Comparison of ENCODE assay signal across 8 cellular contexts in the genomic region with DNA sequence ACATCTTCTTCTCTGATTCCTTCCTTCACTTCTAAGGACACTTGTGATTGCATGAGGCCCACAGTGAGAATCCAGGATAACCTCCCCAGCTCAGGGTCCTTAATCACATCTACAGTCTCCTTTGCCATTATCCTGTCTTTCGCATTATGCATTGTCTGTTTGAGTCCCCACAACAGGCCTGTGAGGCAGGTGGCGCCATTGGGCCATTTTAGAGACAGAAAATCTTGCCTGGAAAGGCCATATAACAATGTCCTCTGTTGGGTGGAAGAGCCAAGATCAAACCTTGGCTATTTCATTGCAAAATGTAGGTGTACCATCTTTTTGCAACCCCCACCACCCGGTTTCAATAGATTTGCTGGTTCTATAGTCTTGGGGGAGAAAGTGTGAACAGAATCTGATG. TPM values are rescaled to one million over a fixed set of nuclear protein-coding genes. Genes with fewer than 3 reads are reported as not detected.
A peak's percentile ranks its signal among the peaks of the same experiment; 100 is the strongest.
DNase-seq lines count a peak whose midpoint lies in the region; ATAC-seq and TF ChIP-seq lines count a peak whose summit lies in the region.

No MANE protein-coding gene starts in this region.

- H3K23ac ChIP-seq in trophoblast cell (ENCODE audit: low read length): no peak overlapping the region

- peak; percentile 81 for ATAC-seq in HG02884 (IDR thresholded peaks at IDR 0.05; ENCODE audit: unreplicated experiment)

- WGBS in trophoblast cell (ENCODE audit: extremely low coverage, insufficient coverage, insufficient read length): no CpG with 5 or more reads among the region's 3 CpGs

- H3K4ac ChIP-seq in trophoblast cell (ENCODE audit: low read depth, low read length): no peak overlapping the region

- no peak overlapping the region for H3K18ac ChIP-seq in trophoblast cell (ENCODE audit: low read length)

- H4K12ac ChIP-seq in trophoblast cell (ENCODE audit: low read depth, low read length): no peak overlapping the region

- H3K4me1 Mint-ChIP-seq in activated T-helper 1 cell treated with anti-CD3 and anti-CD28 coated beads, Interleukin-12 subunit alpha, Interleukin-12 subunit beta, Interleukin-2, Interleukin-4 antibody, amounts not matched to agents 30 ng/mL and 10 ng/mL and 1 ng/mL, durations not matched to agents 14 hours and 24 hours and 36 hours (ENCODE audit: low read depth): no peaks in the 10 kb centered on the region

- no peaks in the 10 kb centered on the region for H3K36me3 Mint-ChIP-seq in activated T-helper 1 cell treated with anti-CD3 and anti-CD28 coated beads, Interleukin-12 subunit alpha, Interleukin-12 subunit beta, Interleukin-2, Interleukin-4 antibody, amounts not matched to agents 30 ng/mL and 10 ng/mL and 1 ng/mL, durations not matched to agents 14 hours and 24 hours and 36 hours (ENCODE audit: low read depth)

- no peak overlapping the region for H2BK120ac ChIP-seq in trophoblast cell (ENCODE audit: insufficient read depth, low read length, poor library complexity)

- intact Hi-C loops in activated T-helper 1 cell treated with anti-CD3 and anti-CD28 coated beads, Interleukin-12 subunit alpha, Interleukin-12 subunit beta, Interleukin-2, Interleukin-4 antibody, amounts not matched to agents 30 ng/mL and 10 ng/mL and 1 ng/mL, durations not matched to agents 14 hours and 24 hours and 36 hours (cut with micrococcal nuclease): loop anchor here (1.0 kb wide), 2 partner anchors 11 to 195 kb away; no protein-coding TSS in a partner anchor
- intact Hi-C loops in uterus (cut with DNase I; ENCODE audit: low total_unique reads): no loop called here

- no peak overlapping the region for H3K14ac ChIP-seq in trophoblast cell (ENCODE audit: low read length)

- peaks cover 13% of the 10 kb centered on the region for H3K27me3 Mint-ChIP-seq in activated T-helper 1 cell treated with anti-CD3 and anti-CD28 coated beads, Interleukin-12 subunit alpha, Interleukin-12 subunit beta, Interleukin-2, Interleukin-4 antibody, amounts not matched to agents 30 ng/mL and 10 ng/mL and 1 ng/mL, durations not matched to agents 14 hours and 24 hours and 36 hours (ENCODE audit: insufficient read depth)

- H4K91ac ChIP-seq in trophoblast cell (ENCODE audit: low read depth, low read length): no peak overlapping the region

- H4K20me1 ChIP-seq in OCI-LY3 (ENCODE audit: insufficient read depth, low read length): no peaks in the 10 kb centered on the region

- no peak for TF ChIP-seq POLR2A in uterus (IDR thresholded peaks at IDR 0.05)

- peak; percentile 83 for TF ChIP-seq CTCF in OCI-LY3 (IDR thresholded peaks at IDR 0.05; ENCODE audit: low read depth, low read length)
- peak; percentile 78 for TF ChIP-seq CTCF in foreskin fibroblast (IDR thresholded peaks at IDR 0.05; ENCODE audit: low read depth, low read length)
- TF ChIP-seq CTCF in uterus (IDR thresholded peaks at IDR 0.05): peak; percentile 49 to 64 (median 62)

- H3K27ac ChIP-seq in OCI-LY3 (ENCODE audit: low read length): no peak overlapping the region
- H3K27ac ChIP-seq in trophoblast cell (ENCODE audit: low read depth, low read length): no peak overlapping the region
- H3K27ac ChIP-seq in uterus: no peak overlapping the region

- no peak overlapping the region for H4K8ac ChIP-seq in trophoblast cell (ENCODE audit: low read depth, low read length)

- H3K4me3 ChIP-seq in OCI-LY3 (ENCODE audit: low read length) (no peak overlapping the region), foreskin fibroblast (ENCODE audit: low read depth in 1 of 2, low read length in 2 of 2) (no peak overlapping the region), trophoblast cell (ENCODE audit: low read depth, low read length) (no peak overlapping the region), uterus (no peak overlapping the region)

- no peaks in the 10 kb centered on the region for H3K9me3 Mint-ChIP-seq in activated T-helper 1 cell treated with anti-CD3 and anti-CD28 coated beads, Interleukin-12 subunit alpha, Interleukin-12 subunit beta, Interleukin-2, Interleukin-4 antibody, amounts not matched to agents 30 ng/mL and 10 ng/mL and 1 ng/mL, durations not matched to agents 14 hours and 24 hours and 36 hours

- no peaks in the 10 kb centered on the region for H3K4me1 ChIP-seq in OCI-LY3 (ENCODE audit: low read length)
- no peaks in the 10 kb centered on the region for H3K4me1 ChIP-seq in trophoblast cell (ENCODE audit: control insufficient read depth in 1 of 2, insufficient read depth in 2 of 2, low read length in 2 of 2)
- no peaks in the 10 kb centered on the region for H3K4me1 ChIP-seq in uterus

- H2BK5ac ChIP-seq in trophoblast cell (ENCODE audit: low read depth, low read length, poor library complexity): no peak overlapping the region

- no peak overlapping the region for H3K4me3 Mint-ChIP-seq in activated T-helper 1 cell treated with anti-CD3 and anti-CD28 coated beads, Interleukin-12 subunit alpha, Interleukin-12 subunit beta, Interleukin-2, Interleukin-4 antibody, amounts not matched to agents 30 ng/mL and 10 ng/mL and 1 ng/mL, durations not matched to agents 14 hours and 24 hours and 36 hours

- no peaks in the 10 kb centered on the region for H3K79me2 ChIP-seq in OCI-LY3 (ENCODE audit: low read length)
- H3K79me2 ChIP-seq in trophoblast cell (ENCODE audit: control insufficient read depth, insufficient read depth, low read length, poor library complexity): no peaks in the 10 kb centered on the region

- no peaks in the 10 kb centered on the region for H3K9me3 ChIP-seq in OCI-LY3 (ENCODE audit: insufficient read depth, low read length)
- H3K9me3 ChIP-seq in trophoblast cell (ENCODE audit: insufficient read depth, low read depth, low read length): no peaks in the 10 kb centered on the region
- no peaks in the 10 kb centered on the region for H3K9me3 ChIP-seq in uterus

- no peak overlapping the region for H3K4me2 ChIP-seq in OCI-LY3 (ENCODE audit: low read length)
- no peak overlapping the region for H3K4me2 ChIP-seq in trophoblast cell (ENCODE audit: low read length)

- H2AK5ac ChIP-seq in trophoblast cell (ENCODE audit: low read length): no peak overlapping the region

- no peaks in the 10 kb centered on the region for H3K27me3 ChIP-seq in OCI-LY3 (ENCODE audit: low read depth, low read length)
- no peaks in the 10 kb centered on the region for H3K27me3 ChIP-seq in trophoblast cell (ENCODE audit: insufficient read depth, low read length)
- no peaks in the 10 kb centered on the region for H3K27me3 ChIP-seq in uterus

- H3K79me1 ChIP-seq in trophoblast cell (ENCODE audit: low read length): no peaks in the 10 kb centered on the region

- H2BK12ac ChIP-seq in trophoblast cell (ENCODE audit: low read length): no peak overlapping the region

- H2AFZ ChIP-seq in OCI-LY3 (ENCODE audit: low read depth, low read length) (no peak overlapping the region), trophoblast cell (ENCODE audit: insufficient read depth, low read length, poor library complexity) (no peak overlapping the region)

- H3K27ac Mint-ChIP-seq in activated T-helper 1 cell treated with anti-CD3 and anti-CD28 coated beads, Interleukin-12 subunit alpha, Interleukin-12 subunit beta, Interleukin-2, Interleukin-4 antibody, amounts not matched to agents 30 ng/mL and 10 ng/mL and 1 ng/mL, durations not matched to agents 14 hours and 24 hours and 36 hours: no peak overlapping the region

- DNase-seq in NCI-H524 (lab: John Stamatoyannopoulos, UW): peak; percentile 39 to 50
- DNase-seq in NCI-H524 treated with DMSO at 0.1 percent for 48 hours (lab: John Stamatoyannopoulos, UW): no peak
- DNase-seq in activated T-helper 1 cell treated with anti-CD3 and anti-CD28 coated beads, Interleukin-12 subunit alpha, Interleukin-12 subunit beta, Interleukin-2, Interleukin-4 antibody, amounts not matched to agents 30 ng/mL and 10 ng/mL and 1 ng/mL, durations not matched to agents 14 hours and 24 hours and 36 hours (ENCODE audit: low spot score): peak; percentile 26
- peak; percentile 40 to 78 for DNase-seq in foreskin fibroblast
- peak; percentile 37 to 50 for DNase-seq in trophoblast cell
- peak; percentile 40 to 64 for DNase-seq in uterus

- H3K36me3 ChIP-seq in OCI-LY3 (replicated peaks; ENCODE audit: low read depth, low read length) (no peaks in the 10 kb centered on the region), trophoblast cell (ENCODE audit: control insufficient read depth in 1 of 2, insufficient read depth in 2 of 2, low read length in 2 of 2) (no peaks in the 10 kb centered on the region), uterus (no peaks in the 10 kb centered on the region)

- H3K9ac ChIP-seq in OCI-LY3 (ENCODE audit: low read length): no peak overlapping the region
- H3K9ac ChIP-seq in trophoblast cell (ENCODE audit: low read length): no peak overlapping the region

RNA-seq across cellular contexts. Expression of gene DCUN1D4, which starts 11.8 kb away (rescaled TPM):
- total RNA-seq in activated T-helper 1 cell treated with anti-CD3 and anti-CD28 coated beads, Interleukin-12 subunit alpha, Interleukin-12 subunit beta, Interleukin-2, Interleukin-4 antibody, amounts not matched to agents 30 ng/mL and 10 ng/mL and 1 ng/mL, durations not matched to agents 14 hours and 24 hours and 36 hours: 29.7 and 40.7 TPM in 2 replicates
- polyA plus RNA-seq in trophoblast cell (2013): 11.5 and 11.7 TPM in 2 replicates
- total RNA-seq in uterus: 100 to 1,000 TPM in 2 of 4 donors, 10 to 100 TPM in 2; 38.2 to 109 (median 88.1) TPM
